In genomic region chr9:26357803-26358339, GRCh38 we compare ENCODE assay signal across 25 cellular contexts.
"Had no signal": no experiment of that assay in that cellular context is flagged by ENCODE, and none has a peak within 500 bp of the region (broad histone marks: within the 10 kb centered on the region; RNA-seq: fewer than 3 reads in every experiment).

No MANE protein-coding gene starts in this region.

- H3K9me3 ChIP-seq: body of pancreas had no signal

- ATAC-seq: activated CD8-positive, alpha-beta T cell treated with anti-CD3 and anti-CD28 coated beads, Interleukin-2, amount 10 ng/mL, durations not matched to agents 7 days and 5 days; activated T-cell treated with anti-CD3 and anti-CD28 coated beads, Interleukin-2, amount 50 U/mL, for 72 hours; body of pancreas; foreskin keratinocyte; right cardiac atrium; WTC11 had no signal

- FAIRE-seq: endothelial cell of umbilical vein, small intestine had no signal

- H3K4me1 Mint-ChIP-seq: central memory CD8-positive, alpha-beta T cell; nephron progenitor cell; WTC11 had no signal

- H3K27me3 Mint-ChIP-seq: activated naive CD8-positive, alpha-beta T cell; central memory CD8-positive, alpha-beta T cell; progenitor cell of endocrine pancreas had no signal

- H3K27ac Mint-ChIP-seq: activated CD8-positive, alpha-beta T cell treated with anti-CD3 and anti-CD28 coated beads, Interleukin-2, amount 10 ng/mL, durations not matched to agents 7 days and 5 days; activated naive CD8-positive, alpha-beta T cell; activated T-cell treated with anti-CD3 and anti-CD28 coated beads, Interleukin-2, amount 50 U/mL, for 72 hours; nephron progenitor cell; progenitor cell of endocrine pancreas; WTC11 had no signal

- H3K4me1 ChIP-seq: body of pancreas, foreskin keratinocyte had no signal

- H3K27me3 ChIP-seq: body of pancreas, foreskin keratinocyte had no signal

- H3K4me3 ChIP-seq: body of pancreas had no signal

- H3K36me3 Mint-ChIP-seq: activated naive CD8-positive, alpha-beta T cell had no signal

- DNase-seq: activated CD4-positive, alpha-beta T cell treated with anti-CD3 and anti-CD28 coated beads for 48 hours; activated CD8-positive, alpha-beta memory T cell treated with anti-CD3 and anti-CD28 coated beads, Interleukin-2, amount 50 U/mL, for 48 hours; activated CD8-positive, alpha-beta T cell treated with anti-CD3 and anti-CD28 coated beads, Interleukin-2, amount 10 ng/mL, durations not matched to agents 7 days and 5 days; activated gamma-delta T cell treated with Interleukin-2 at 50 U/mL for 16 hours; activated T-cell treated with anti-CD3 and anti-CD28 coated beads, Interleukin-2, amount 50 U/mL, for 72 hours; amniotic stem cell; body of pancreas; effector CD8-positive, alpha-beta T cell; foreskin keratinocyte; kidney glomerular epithelial cell; mesendoderm; nephron progenitor cell; occipital lobe; right cardiac atrium; small intestine; stimulated activated CD4-positive, alpha-beta T cell treated with anti-CD3 and anti-CD28 coated beads, Interleukin-4, amount 100 ng/mL, for 24 hours; stimulated activated naive CD4-positive, alpha-beta T cell; substantia nigra; T-helper 2 cell; trophoblast cell had no signal

- H3K4me3 Mint-ChIP-seq: activated CD8-positive, alpha-beta T cell treated with anti-CD3 and anti-CD28 coated beads, Interleukin-2, amount 10 ng/mL, durations not matched to agents 7 days and 5 days; activated naive CD8-positive, alpha-beta T cell; activated T-cell treated with anti-CD3 and anti-CD28 coated beads, Interleukin-2, amount 50 U/mL, for 72 hours; central memory CD8-positive, alpha-beta T cell; nephron progenitor cell; WTC11 had no signal

- H3K27ac ChIP-seq: body of pancreas, foreskin keratinocyte had no signal

- H3K9me3 Mint-ChIP-seq: central memory CD8-positive, alpha-beta T cell had no signal
